ENCODE assay signal across 19 cellular contexts in genomic region chr18:26741041-26741440, GRCh38.
DNase-seq lines count a peak whose midpoint lies in the region; ATAC-seq, FAIRE-seq and TF ChIP-seq lines count a peak whose summit lies in the region.
"Had no signal": no experiment of that assay in that cellular context is flagged by ENCODE, and none has a peak within 500 bp of the region (broad histone marks: within the 10 kb centered on the region; RNA-seq: fewer than 3 reads in every experiment).

No MANE protein-coding gene starts in this region.

- intact Hi-C loops in adrenal gland (cut with DNase I): loop anchor here in 1 of 2 donors (10.0 kb wide), 1 partner anchor 86 kb away; no protein-coding TSS in a partner anchor

- H4K20me1 ChIP-seq in GM23248 (ENCODE audit: insufficient read depth): no peaks in the 10 kb centered on the region

- peaks cover 3% of the 10 kb centered on the region; the same call in 1 of the 2 replicates for H3F3A ChIP-seq in GM23248 (ENCODE audit: insufficient read depth)

- H3K36me3 ChIP-seq in GM23248 (ENCODE audit: low read depth) (no peaks in the 10 kb centered on the region), adrenal gland (replicated peaks in 1 of 2) (no peaks in the 10 kb centered on the region)

- FAIRE-seq in D721Med (lab: Jason Lieb, UNC): peak; percentile 11
- FAIRE-seq: GM12892, H54 had no signal

- no peak overlapping the region for H2AFZ ChIP-seq in GM23248

- DNase-seq in D721Med (ENCODE audit: insufficient read length, low spot score) (no peak), GM23248 (peak; percentile 5), adrenal gland (peak in 6 of 7 donors; percentile 31 to 63 (median 52)), iris pigment epithelial cell (ENCODE audit: low read depth) (peak; percentile 40), NCI-H524 (lab: John Stamatoyannopoulos, UW) (no peak)
- DNase-seq: Calu3; CD4-positive, alpha-beta T cell; DND-41; HFFc6; KG1; NCI-H1105; NCI-H1694; NCI-H2107; NCI-H226; NCI-H69 had no signal

- H3K9ac ChIP-seq in GM23248: no peak overlapping the region

- ATAC-seq in HG03039 (IDR thresholded peaks at IDR 0.05; ENCODE audit: unreplicated experiment) (no peak), HG02678 (IDR thresholded peaks at IDR 0.05; ENCODE audit: unreplicated experiment) (no peak)

- H3K27ac ChIP-seq in GM23248 (no peak overlapping the region), adrenal gland (peak overlapping the region in 2 of 5 donors; percentile 30 to 52)

- H3K79me2 ChIP-seq in GM23248 (ENCODE audit: insufficient read depth): no peaks in the 10 kb centered on the region

- in situ Hi-C loops in GM23248 (cut with MboI): no loop called here

- H3K4me2 ChIP-seq in GM23248 (ENCODE audit: unreplicated experiment): no peak overlapping the region

- no peak overlapping the region for H3K4me3 ChIP-seq in GM23248
- no peak overlapping the region for H3K4me3 ChIP-seq in adrenal gland

- no peak for TF ChIP-seq CTCF in D721Med (IDR thresholded peaks at IDR 0.05; ENCODE audit: insufficient read depth, missing control alignments)
- no peak for TF ChIP-seq CTCF in adrenal gland (IDR thresholded peaks at IDR 0.05)

- H3K27me3 ChIP-seq in GM23248 (replicated peaks; ENCODE audit: insufficient read depth): no peaks in the 10 kb centered on the region; the same call in 1 of the 2 replicates
- H3K27me3 ChIP-seq in adrenal gland: no peaks in the 10 kb centered on the region

- no peaks in the 10 kb centered on the region for H3K9me2 ChIP-seq in GM23248 (ENCODE audit: insufficient read depth)

- peaks cover 3% of the 10 kb centered on the region for H3K4me1 ChIP-seq in GM23248 (ENCODE audit: insufficient read depth)
- peaks cover 15 to 27% of the 10 kb centered on the region in 2 donors for H3K4me1 ChIP-seq in adrenal gland (replicated peaks in 1 of 2)

- no peaks in the 10 kb centered on the region for H3K9me3 ChIP-seq in GM23248 (ENCODE audit: low read depth)
- H3K9me3 ChIP-seq in adrenal gland (replicated peaks in 1 of 3): no peaks in the 10 kb centered on the region

- TF ChIP-seq POLR2A in adrenal gland (IDR thresholded peaks at IDR 0.05): no peak

- WGBS in GM23248 (ENCODE audit: low coverage in 1 of 2, low lambda C conversion rate in 2 of 2, missing lambda C conversion rate in 2 of 2), 2 experiments: 76 to 87% methylated on average over 1 of the region's 1 CpG
- WGBS in adrenal gland, 4 donors: 65 to 75% (median 73%) methylated on average over 1 of the region's 1 CpG

Comparison
In these comparisons a context has a peak if more than half of its experiments do, and no peak if none do; other contexts are left out.
1. DNase-seq: peak in GM23248 (single experiment), adrenal gland (6 of 7) and iris pigment epithelial cell (single experiment); none in D721Med (single experiment) and NCI-H524 (0 of 2).